23 cellular contexts compared by ENCODE assay signal in genomic region chr16:7338826-7339225, GRCh38. TPM values are rescaled to one million over a fixed set of nuclear protein-coding genes. Genes with fewer than 3 reads are reported as not detected.
DNase-seq lines count a peak whose midpoint lies in the region; ATAC-seq and TF ChIP-seq lines count a peak whose summit lies in the region.
"Had no signal": no experiment of that assay in that cellular context is flagged by ENCODE, and none has a peak within 500 bp of the region (broad histone marks: within the 10 kb centered on the region; RNA-seq: fewer than 3 reads in every experiment).

No MANE protein-coding gene starts in this region.

- H3K4me1 ChIP-seq in mesendoderm (ENCODE audit: control insufficient read depth, low read depth, low read length) (peaks cover 2% of the 10 kb centered on the region), gastrocnemius medialis (peaks cover 73 to 81% of the 10 kb centered on the region in 2 donors)
- H3K4me1 ChIP-seq: BLaER1 had no signal

- no CpG with 5 or more reads among the region's 4 CpGs for WGBS in mesendoderm (ENCODE audit: extremely low coverage, insufficient coverage, low lambda C conversion rate)

- H3K36me3 Mint-ChIP-seq in activated T-helper 2 cell treated with anti-CD3 and anti-CD28 coated beads, Interferon-gamma antibody, Interleukin-2, Interleukin-4, amounts not matched to agents 10 μg/mL and 5 μg/mL and 100 μg/mL, durations not matched to agents 14 hours and 24 hours and 36 hours (ENCODE audit: low read depth) = no peaks in the 10 kb centered on the region
- H3K36me3 Mint-ChIP-seq: CD14-positive monocyte; CD8-positive, alpha-beta T cell; IgD-negative memory B cell had no signal

- peak; percentile 5 for ATAC-seq in Right ventricle myocardium superior (ENCODE audit: poor library complexity)
- ATAC-seq in left ventricle myocardium superior = no peak
- ATAC-seq in gastrocnemius medialis = peak; percentile 59 to 61
- ATAC-seq: CD8-positive, alpha-beta T cell; GM12878; HCT116; HepG2 had no signal

- no peak overlapping the region for H2AK5ac ChIP-seq in mesendoderm (ENCODE audit: low read length)

- no peak overlapping the region for H3K56ac ChIP-seq in mesendoderm (ENCODE audit: low read length)

- H4K5ac ChIP-seq in mesendoderm (ENCODE audit: low read length) = no peak overlapping the region

- no peak overlapping the region for H3K23ac ChIP-seq in mesendoderm (ENCODE audit: low read length)

- no peak overlapping the region for H3K9ac ChIP-seq in mesendoderm (ENCODE audit: low read length)
- H3K9ac ChIP-seq: BLaER1 had no signal

- no peak overlapping the region for H3K27ac Mint-ChIP-seq in activated T-helper 2 cell treated with anti-CD3 and anti-CD28 coated beads, Interferon-gamma antibody, Interleukin-2, Interleukin-4, amounts not matched to agents 10 μg/mL and 5 μg/mL and 100 μg/mL, durations not matched to agents 14 hours and 24 hours and 36 hours
- H3K27ac Mint-ChIP-seq: CD14-positive monocyte; CD8-positive, alpha-beta T cell; HFFc6; IgD-negative memory B cell had no signal

- TF ChIP-seq POLR2A in gastrocnemius medialis (IDR thresholded peaks at IDR 0.05) = peak in 1 of 2 donors; percentile 20

- H3K18ac ChIP-seq in mesendoderm (ENCODE audit: low read length) = no peak overlapping the region

- no peak overlapping the region for H4K8ac ChIP-seq in mesendoderm (ENCODE audit: low read depth, low read length)

- H2BK120ac ChIP-seq in mesendoderm (ENCODE audit: low read depth, low read length) = no peak overlapping the region

- peaks cover 50% of the 10 kb centered on the region for H3K9me3 Mint-ChIP-seq in activated T-helper 2 cell treated with anti-CD3 and anti-CD28 coated beads, Interferon-gamma antibody, Interleukin-2, Interleukin-4, amounts not matched to agents 10 μg/mL and 5 μg/mL and 100 μg/mL, durations not matched to agents 14 hours and 24 hours and 36 hours

- H3K27ac ChIP-seq in mesendoderm (ENCODE audit: low read depth, low read length) (no peak overlapping the region), gastrocnemius medialis (peak overlapping the region; percentile 90 to 98 (median 94))
- H3K27ac ChIP-seq: BLaER1 had no signal

- H3K4ac ChIP-seq in mesendoderm (ENCODE audit: low read depth, low read length) = no peak overlapping the region

- no peaks in the 10 kb centered on the region for H3K79me2 ChIP-seq in mesendoderm (ENCODE audit: control insufficient read depth, insufficient read depth, low read length)

- H3K4me3 ChIP-seq in mesendoderm (ENCODE audit: low read length) (no peak overlapping the region), gastrocnemius medialis (peak overlapping the region in 1 of 4 donors; percentile 10)
- H3K4me3 ChIP-seq: BLaER1, GM12878 had no signal

- DNase-seq in Right ventricle myocardium superior = no peak
- no peak for DNase-seq in left ventricle myocardium superior
- DNase-seq in ELF-1 (ENCODE audit: low read depth, low spot score) = peak; percentile 68
- peak; percentile 29 for DNase-seq in mesendoderm
- peak; percentile 35 to 49 for DNase-seq in gastrocnemius medialis
- no peak for DNase-seq in HUDEP-2 (lab: John Stamatoyannopoulos, UW; ENCODE audit: unreplicated experiment in 76 of 76)
- no peak for DNase-seq in iPS-NIHi7 (ENCODE audit: extremely low spot score)
- DNase-seq in activated T-helper 2 cell treated with anti-CD3 and anti-CD28 coated beads, Interferon-gamma antibody, Interleukin-2, Interleukin-4, amounts not matched to agents 10 μg/mL and 5 μg/mL and 100 μg/mL, durations not matched to agents 14 hours and 24 hours and 36 hours (ENCODE audit: low spot score) = no peak
- DNase-seq: 8988T; Calu3; CD8-positive, alpha-beta T cell; DMS79 treated with DMSO at 0.1 percent for 48 hours; GOT3; H7; HFFc6 had no signal

- no peaks in the 10 kb centered on the region for H3K79me1 ChIP-seq in mesendoderm (ENCODE audit: low read length)

- TF ChIP-seq CTCF in gastrocnemius medialis (IDR thresholded peaks at IDR 0.05 in 4 of 5, conservative IDR thresholded peaks at IDR 0.05 in 1 of 5) = no peak

- H3K4me1 Mint-ChIP-seq in activated T-helper 2 cell treated with anti-CD3 and anti-CD28 coated beads, Interferon-gamma antibody, Interleukin-2, Interleukin-4, amounts not matched to agents 10 μg/mL and 5 μg/mL and 100 μg/mL, durations not matched to agents 14 hours and 24 hours and 36 hours (ENCODE audit: low read depth) = no peaks in the 10 kb centered on the region
- H3K4me1 Mint-ChIP-seq: CD14-positive monocyte, IgD-negative memory B cell had no signal

- H3K27me3 ChIP-seq in mesendoderm (ENCODE audit: insufficient read depth, low read length, poor library complexity) (no peaks in the 10 kb centered on the region), gastrocnemius medialis (no peaks in the 10 kb centered on the region)
- H3K27me3 ChIP-seq: BLaER1 had no signal

- H3K9me3 ChIP-seq in gastrocnemius medialis = no peaks in the 10 kb centered on the region
- H3K9me3 ChIP-seq: BLaER1 had no signal

- no peaks in the 10 kb centered on the region for H3K27me3 Mint-ChIP-seq in activated T-helper 2 cell treated with anti-CD3 and anti-CD28 coated beads, Interferon-gamma antibody, Interleukin-2, Interleukin-4, amounts not matched to agents 10 μg/mL and 5 μg/mL and 100 μg/mL, durations not matched to agents 14 hours and 24 hours and 36 hours (ENCODE audit: low read depth)
- H3K27me3 Mint-ChIP-seq: IgD-negative memory B cell had no signal

- no peak overlapping the region for H2BK15ac ChIP-seq in mesendoderm (replicated peaks; ENCODE audit: low read depth)

- H2BK5ac ChIP-seq in mesendoderm (ENCODE audit: low read length) = no peak overlapping the region

- intact Hi-C loops in Right ventricle myocardium superior (cut with DNase I) (no loop called here), left ventricle myocardium superior (cut with micrococcal nuclease) (no loop called here), gastrocnemius medialis (cut with DNase I; ENCODE audit: low total_unique reads) (no loop called here)
- intact Hi-C loops in activated T-helper 2 cell treated with anti-CD3 and anti-CD28 coated beads, Interferon-gamma antibody, Interleukin-2, Interleukin-4, amounts not matched to agents 10 μg/mL and 5 μg/mL and 100 μg/mL, durations not matched to agents 14 hours and 24 hours and 36 hours (cut with micrococcal nuclease) = no loop called here

- in situ Hi-C loops in gastrocnemius medialis (cut with MboI; ENCODE audit: low sequenced_read_pairs in 4 of 4) = no loop called here

- H3K36me3 ChIP-seq in mesendoderm (ENCODE audit: control insufficient read depth, insufficient read depth, low read length) = no peaks in the 10 kb centered on the region
- H3K36me3 ChIP-seq in gastrocnemius medialis = no peaks in the 10 kb centered on the region
- H3K36me3 ChIP-seq: BLaER1 had no signal

- H3K4me2 ChIP-seq in mesendoderm (ENCODE audit: low read length) = no peak overlapping the region
- H3K4me2 ChIP-seq: BLaER1 had no signal

- H3K4me3 Mint-ChIP-seq in activated T-helper 2 cell treated with anti-CD3 and anti-CD28 coated beads, Interferon-gamma antibody, Interleukin-2, Interleukin-4, amounts not matched to agents 10 μg/mL and 5 μg/mL and 100 μg/mL, durations not matched to agents 14 hours and 24 hours and 36 hours (ENCODE audit: low read depth) = no peak overlapping the region
- H3K4me3 Mint-ChIP-seq: CD14-positive monocyte; CD8-positive, alpha-beta T cell; HFFc6; IgD-negative memory B cell had no signal

RNA-seq across cellular contexts. Expression of gene RBFOX1, which starts 6.2 kb away (rescaled TPM):
- total RNA-seq in Right ventricle myocardium superior = 70.2 TPM
- total RNA-seq in left ventricle myocardium superior = 79.4 TPM
- polyA plus RNA-seq in mesendoderm (2013, experiment 1 of 2) = 0.42 TPM
- 0.39 TPM for polyA plus RNA-seq in mesendoderm (2013, experiment 2 of 2)
- 10 to 100 TPM; 42.5 to 98.8 (median 58.6) TPM for total RNA-seq in gastrocnemius medialis
- not detected in 2 replicates for total RNA-seq in activated T-helper 2 cell treated with anti-CD3 and anti-CD28 coated beads, Interferon-gamma antibody, Interleukin-2, Interleukin-4, amounts not matched to agents 10 μg/mL and 5 μg/mL and 100 μg/mL, durations not matched to agents 14 hours and 24 hours and 36 hours
- total RNA-seq: Calu3; CD8-positive, alpha-beta T cell; G401; GM12878; HepG2; HFFc6 had no signal
- polyA plus RNA-seq: AG04450, CD14-positive monocyte, HepG2, IgD-negative memory B cell had no signal

Comparison
In these comparisons a context has a peak if more than half of its experiments do, and no peak if none do; other contexts are left out.
1. DNase-seq: peak in ELF-1 (single experiment), mesendoderm (single experiment) and gastrocnemius medialis (2 of 2); none in Right ventricle myocardium superior (single experiment), left ventricle myocardium superior (single experiment), HUDEP-2 (0 of 76), iPS-NIHi7 (single experiment) and activated T-helper 2 cell treated with anti-CD3 and anti-CD28 coated beads, Interferon-gamma antibody, Interleukin-2, Interleukin-4, amounts not matched to agents 10 μg/mL and 5 μg/mL and 100 μg/mL, durations not matched to agents 14 hours and 24 hours and 36 hours (single experiment).
2. RNA of gene RBFOX1, which starts 6.2 kb away (total RNA-seq): 79.4 TPM in left ventricle myocardium superior (single experiment), 70.2 TPM in Right ventricle myocardium superior (single experiment) and 42.5 to 98.8 TPM in gastrocnemius medialis; not detected in activated T-helper 2 cell treated with anti-CD3 and anti-CD28 coated beads, Interferon-gamma antibody, Interleukin-2, Interleukin-4, amounts not matched to agents 10 μg/mL and 5 μg/mL and 100 μg/mL, durations not matched to agents 14 hours and 24 hours and 36 hours; every median in the first group is over 10 times any median in the second.